16 cellular contexts compared by ENCODE assay signal in the genomic region with DNA sequence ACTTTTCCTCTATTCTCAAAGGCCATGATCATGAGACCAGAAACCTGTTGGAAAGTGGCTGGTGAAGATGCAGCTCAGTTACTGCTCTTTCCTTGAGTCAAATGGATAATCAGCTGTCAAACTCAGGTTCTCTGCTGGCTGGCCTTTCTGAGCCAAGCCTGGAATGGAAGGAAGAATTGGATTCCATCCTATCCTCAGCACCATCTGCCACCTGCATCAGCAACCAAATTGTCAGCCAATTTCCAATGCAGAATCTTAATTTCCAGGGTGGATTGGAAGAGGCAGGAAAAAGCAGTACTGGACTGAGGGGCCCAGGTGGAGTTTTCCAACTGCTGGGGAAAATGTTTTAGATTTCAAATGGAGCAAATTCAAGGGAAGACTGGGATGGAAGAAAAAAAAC.
DNase-seq lines count a peak whose midpoint lies in the region; ATAC-seq and TF ChIP-seq lines count a peak whose summit lies in the region.
"Had no signal": no experiment of that assay in that cellular context is flagged by ENCODE, and none has a peak within 500 bp of the region (broad histone marks: within the 10 kb centered on the region; RNA-seq: fewer than 3 reads in every experiment).

No MANE protein-coding gene starts in this region.

- H3K36me3 ChIP-seq in RWPE2 (ENCODE audit: low read depth), result no peaks in the 10 kb centered on the region
- H3K36me3 ChIP-seq: BE2C, HAP-1 had no signal

- H3K27me3 ChIP-seq in RWPE2 (ENCODE audit: insufficient read depth, poor library complexity, severe bottlenecking), result no peaks in the 10 kb centered on the region
- H3K27me3 ChIP-seq: BE2C had no signal

- H3K4me3 ChIP-seq in RWPE2 (ENCODE audit: severe bottlenecking), result no peak overlapping the region
- H3K4me3 ChIP-seq: HAP-1 had no signal

- intact Hi-C loops in sciatic nerve (cut with DNase I), result no loop called here

- DNase-seq in NCI-H82 (lab: John Stamatoyannopoulos, UW), result peak; percentile 2
- DNase-seq in NCI-H82 treated with DMSO at 0.1 percent for 48 hours (lab: John Stamatoyannopoulos, UW; ENCODE audit: unreplicated experiment), result no peak
- peak; percentile 16 for DNase-seq in NCI-H1694 (lab: John Stamatoyannopoulos, UW)
- DNase-seq in RWPE2 (ENCODE audit: low spot score), result no peak
- no peak for DNase-seq in sciatic nerve (ENCODE audit: low spot score)
- no peak for DNase-seq in T-helper 1 cell
- no peak for DNase-seq in 8988T
- DNase-seq: ACHN; BE2C; CD4-positive, CD25-positive, alpha-beta regulatory T cell; CD8-positive, alpha-beta memory T cell; COR-L47; DMS 273 treated with DMSO at 0.1 percent for 48 hours; DND-41; EL had no signal

- TF ChIP-seq CTCF in RWPE2 (IDR thresholded peaks at IDR 0.05; ENCODE audit: poor library complexity, severe bottlenecking), result no peak

- no peaks in the 10 kb centered on the region for H3K9me3 ChIP-seq in RWPE2 (ENCODE audit: severe bottlenecking)
- H3K9me3 ChIP-seq: BE2C, HAP-1 had no signal

- peak overlapping the region; percentile 59 for H3K27ac ChIP-seq in RWPE2 (ENCODE audit: poor library complexity, severe bottlenecking)

- ATAC-seq in RWPE2 (ENCODE audit: low read depth) (no peak), sciatic nerve (peak; percentile 51)

- H3K4me1 ChIP-seq in RWPE2 (ENCODE audit: insufficient read depth, poor library complexity, severe bottlenecking), result peaks cover 7% of the 10 kb centered on the region
- H3K4me1 ChIP-seq: BE2C had no signal

Comparison
In these comparisons a context has a peak if more than half of its experiments do, and no peak if none do; other contexts are left out.
1. DNase-seq: peak in NCI-H82 (single experiment) and NCI-H1694 (single experiment); none in NCI-H82 treated with DMSO at 0.1 percent for 48 hours (single experiment), RWPE2 (single experiment), sciatic nerve (single experiment), T-helper 1 cell (0 of 5) and 8988T (single experiment).